In the genomic region with DNA sequence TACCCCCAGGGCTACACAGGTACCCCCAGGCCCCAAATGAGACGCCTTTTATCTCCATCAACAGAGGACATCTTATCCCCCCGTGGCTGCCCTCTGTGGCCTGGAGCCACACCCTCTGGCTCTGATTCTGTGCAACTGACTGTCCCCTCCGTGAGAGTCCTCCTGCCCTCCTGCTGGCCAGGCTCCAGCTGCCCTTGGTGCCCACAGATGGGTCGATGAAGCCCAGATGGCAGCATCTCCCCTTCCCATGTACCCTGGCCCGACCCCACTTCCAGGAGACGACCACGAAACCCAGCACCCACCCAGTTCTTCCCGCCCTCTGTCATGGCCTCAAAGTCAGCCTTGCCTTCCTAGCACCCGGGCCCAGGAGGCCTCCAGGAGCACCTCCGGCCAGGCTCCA, we compare ENCODE assay signal across 20 cellular contexts. TPM values are rescaled to one million over a fixed set of nuclear protein-coding genes. Genes with fewer than 3 reads are reported as not detected.
A peak's percentile ranks its signal among the peaks of the same experiment; 100 is the strongest.
DNase-seq lines count a peak whose midpoint lies in the region; ATAC-seq lines count a peak whose summit lies in the region.
"Had no signal": no experiment of that assay in that cellular context is flagged by ENCODE, and none has a peak within 500 bp of the region (broad histone marks: within the 10 kb centered on the region; RNA-seq: fewer than 3 reads in every experiment).

No MANE protein-coding gene starts in this region.

- H3K9me3 ChIP-seq in T-helper 17 cell (ENCODE audit: control insufficient read depth, low read length, poor library complexity, severe bottlenecking), result no peaks in the 10 kb centered on the region
- H3K9me3 ChIP-seq: HAP-1 had no signal

- no peak overlapping the region for H3K27ac Mint-ChIP-seq in activated CD8-positive, alpha-beta memory T cell treated with anti-CD3 and anti-CD28 coated beads, Interleukin-2, amount 10 ng/mL, durations not matched to agents 7 days and 5 days
- peak overlapping the region; percentile 94 for H3K27ac Mint-ChIP-seq in T-helper 17 cell
- H3K27ac Mint-ChIP-seq in stimulated activated effector memory CD8-positive, alpha-beta T cell treated with anti-CD3 and anti-CD28 coated beads, Interleukin-12 subunit alpha, Interleukin-12 subunit beta, amount 100 ng/mL, for 72 hours, result peak overlapping the region; percentile 72
- H3K27ac Mint-ChIP-seq: B cell; CD8-positive, alpha-beta T cell had no signal

- peaks cover 5% of the 10 kb centered on the region for H3K4me1 Mint-ChIP-seq in activated CD8-positive, alpha-beta memory T cell treated with anti-CD3 and anti-CD28 coated beads, Interleukin-2, amount 10 ng/mL, durations not matched to agents 7 days and 5 days
- H3K4me1 Mint-ChIP-seq in T-helper 17 cell, result peaks cover 32% of the 10 kb centered on the region
- H3K4me1 Mint-ChIP-seq in stimulated activated effector memory CD8-positive, alpha-beta T cell treated with anti-CD3 and anti-CD28 coated beads, Interleukin-12 subunit alpha, Interleukin-12 subunit beta, amount 100 ng/mL, for 72 hours, result peaks cover 48% of the 10 kb centered on the region

- CTCF ChIA-PET in activated CD8-positive, alpha-beta memory T cell treated with anti-CD3 and anti-CD28 coated beads, Interleukin-2, amount 10 ng/mL, durations not matched to agents 7 days and 5 days (lab: Charles Lee), result no interaction called here

- no peaks in the 10 kb centered on the region for H3K36me3 Mint-ChIP-seq in activated CD8-positive, alpha-beta memory T cell treated with anti-CD3 and anti-CD28 coated beads, Interleukin-2, amount 10 ng/mL, durations not matched to agents 7 days and 5 days
- no peaks in the 10 kb centered on the region for H3K36me3 Mint-ChIP-seq in T-helper 17 cell (ENCODE audit: low read depth)
- peaks cover 6% of the 10 kb centered on the region for H3K36me3 Mint-ChIP-seq in stimulated activated effector memory CD8-positive, alpha-beta T cell treated with anti-CD3 and anti-CD28 coated beads, Interleukin-12 subunit alpha, Interleukin-12 subunit beta, amount 100 ng/mL, for 72 hours
- H3K36me3 Mint-ChIP-seq: CD8-positive, alpha-beta T cell had no signal

- H3K27me3 Mint-ChIP-seq in activated CD8-positive, alpha-beta memory T cell treated with anti-CD3 and anti-CD28 coated beads, Interleukin-2, amount 10 ng/mL, durations not matched to agents 7 days and 5 days, result no peaks in the 10 kb centered on the region
- no peaks in the 10 kb centered on the region for H3K27me3 Mint-ChIP-seq in T-helper 17 cell
- H3K27me3 Mint-ChIP-seq: B cell had no signal

- H3K4me3 Mint-ChIP-seq in activated CD8-positive, alpha-beta memory T cell treated with anti-CD3 and anti-CD28 coated beads, Interleukin-2, amount 10 ng/mL, durations not matched to agents 7 days and 5 days, result no peak overlapping the region
- no peak overlapping the region for H3K4me3 Mint-ChIP-seq in T-helper 17 cell
- H3K4me3 Mint-ChIP-seq in stimulated activated effector memory CD8-positive, alpha-beta T cell treated with anti-CD3 and anti-CD28 coated beads, Interleukin-12 subunit alpha, Interleukin-12 subunit beta, amount 100 ng/mL, for 72 hours, result no peak overlapping the region
- H3K4me3 Mint-ChIP-seq: B cell; CD8-positive, alpha-beta T cell had no signal

- peaks cover 4% of the 10 kb centered on the region for H3K9me3 Mint-ChIP-seq in activated CD8-positive, alpha-beta memory T cell treated with anti-CD3 and anti-CD28 coated beads, Interleukin-2, amount 10 ng/mL, durations not matched to agents 7 days and 5 days (ENCODE audit: low read depth)
- H3K9me3 Mint-ChIP-seq in stimulated activated effector memory CD8-positive, alpha-beta T cell treated with anti-CD3 and anti-CD28 coated beads, Interleukin-12 subunit alpha, Interleukin-12 subunit beta, amount 100 ng/mL, for 72 hours, result no peaks in the 10 kb centered on the region

- no peak for ATAC-seq in activated CD8-positive, alpha-beta memory T cell treated with anti-CD3 and anti-CD28 coated beads, Interleukin-2, amount 10 ng/mL, durations not matched to agents 7 days and 5 days
- no peak for ATAC-seq in T-helper 17 cell
- no peak for ATAC-seq in stimulated activated effector memory CD8-positive, alpha-beta T cell treated with anti-CD3 and anti-CD28 coated beads, Interleukin-12 subunit alpha, Interleukin-12 subunit beta, amount 100 ng/mL, for 72 hours
- no peak for ATAC-seq in stimulated activated naive CD8-positive, alpha-beta T cell treated with anti-CD3 and anti-CD28 coated beads, Interleukin-15, Interleukin-2, amounts not matched to agents 100 U/mL and 50 U/mL, for 24 hours
- ATAC-seq: CD8-positive, alpha-beta T cell; GM12878 had no signal

- DNase-seq in activated CD8-positive, alpha-beta memory T cell treated with anti-CD3 and anti-CD28 coated beads, Interleukin-2, amount 10 ng/mL, durations not matched to agents 7 days and 5 days, result peak; percentile 38
- no peak for DNase-seq in activated CD8-positive, alpha-beta memory T cell treated with anti-CD3 and anti-CD28 coated beads, Interleukin-2, amount 50 U/mL, for 48 hours
- DNase-seq in T-helper 17 cell (no peak), islet precursor cell (peak; percentile 43), LoVo (ENCODE audit: low spot score) (no peak), T-helper 1 cell (no peak)
- no peak for DNase-seq in stimulated activated effector memory CD8-positive, alpha-beta T cell treated with anti-CD3 and anti-CD28 coated beads, Interleukin-12 subunit alpha, Interleukin-12 subunit beta, amount 100 ng/mL, for 72 hours (ENCODE audit: low spot score in 2 of 2)
- DNase-seq in stimulated activated naive CD8-positive, alpha-beta T cell treated with anti-CD3 and anti-CD28 coated beads, Interleukin-15, Interleukin-2, amounts not matched to agents 100 U/mL and 50 U/mL, for 24 hours, result no peak
- DNase-seq: Calu3, DND-41, EL, GM23248 had no signal

RNA-seq across cellular contexts. Expression of gene KRTAP17-1, which starts 9.6 kb away (rescaled TPM):
- total RNA-seq in activated CD8-positive, alpha-beta memory T cell treated with anti-CD3 and anti-CD28 coated beads, Interleukin-2, amount 10 ng/mL, durations not matched to agents 7 days and 5 days, result not detected
- not detected for total RNA-seq in T-helper 17 cell
- total RNA-seq: A172; B cell; Calu3; CD8-positive, alpha-beta T cell; G401; GM23248; H4; HT-29 had no signal

RNA-seq across cellular contexts. Expression of gene KRTAP16-1, which starts 16.0 kb away (rescaled TPM):
- total RNA-seq in activated CD8-positive, alpha-beta memory T cell treated with anti-CD3 and anti-CD28 coated beads, Interleukin-2, amount 10 ng/mL, durations not matched to agents 7 days and 5 days, result not detected
- under 1 TPM; 0.17 to 0.34 TPM for total RNA-seq in T-helper 17 cell
- total RNA-seq: A172, B cell, Calu3, G401, GM12878, GM23248, H4, HT-29 had no signal

RNA-seq across cellular contexts. Expression of gene KRTAP29-1, which starts 22.5 kb away (rescaled TPM):
- not detected for total RNA-seq in activated CD8-positive, alpha-beta memory T cell treated with anti-CD3 and anti-CD28 coated beads, Interleukin-2, amount 10 ng/mL, durations not matched to agents 7 days and 5 days
- total RNA-seq in T-helper 17 cell, result not detected
- total RNA-seq: B cell; Calu3; CD8-positive, alpha-beta T cell; G401; GM12878; GM23248; H4; HT-29 had no signal

RNA-seq across cellular contexts. Expression of gene KRT33A, which starts 25.5 kb away (rescaled TPM):
- total RNA-seq in activated CD8-positive, alpha-beta memory T cell treated with anti-CD3 and anti-CD28 coated beads, Interleukin-2, amount 10 ng/mL, durations not matched to agents 7 days and 5 days, result not detected
- total RNA-seq in T-helper 17 cell, result not detected
- total RNA-seq: A172; B cell; Calu3; CD8-positive, alpha-beta T cell; G401; GM12878; GM23248; H4; HT-29 had no signal

RNA-seq across cellular contexts. Expression of gene KRT33B, which starts 44.5 kb away (rescaled TPM):
- total RNA-seq in activated CD8-positive, alpha-beta memory T cell treated with anti-CD3 and anti-CD28 coated beads, Interleukin-2, amount 10 ng/mL, durations not matched to agents 7 days and 5 days, result not detected
- not detected for total RNA-seq in T-helper 17 cell
- total RNA-seq: A172; B cell; Calu3; CD8-positive, alpha-beta T cell; G401; GM12878; H4; HT-29 had no signal

Comparison
In these comparisons a context has a peak if more than half of its experiments do, and no peak if none do; other contexts are left out.
1. DNase-seq: peak in activated CD8-positive, alpha-beta memory T cell treated with anti-CD3 and anti-CD28 coated beads, Interleukin-2, amount 10 ng/mL, durations not matched to agents 7 days and 5 days (single experiment) and islet precursor cell (single experiment); none in activated CD8-positive, alpha-beta memory T cell treated with anti-CD3 and anti-CD28 coated beads, Interleukin-2, amount 50 U/mL, for 48 hours (single experiment), T-helper 17 cell (0 of 3), stimulated activated effector memory CD8-positive, alpha-beta T cell treated with anti-CD3 and anti-CD28 coated beads, Interleukin-12 subunit alpha, Interleukin-12 subunit beta, amount 100 ng/mL, for 72 hours (0 of 2), LoVo (single experiment), T-helper 1 cell (0 of 5) and stimulated activated naive CD8-positive, alpha-beta T cell treated with anti-CD3 and anti-CD28 coated beads, Interleukin-15, Interleukin-2, amounts not matched to agents 100 U/mL and 50 U/mL, for 24 hours (single experiment).